In the genomic region with DNA sequence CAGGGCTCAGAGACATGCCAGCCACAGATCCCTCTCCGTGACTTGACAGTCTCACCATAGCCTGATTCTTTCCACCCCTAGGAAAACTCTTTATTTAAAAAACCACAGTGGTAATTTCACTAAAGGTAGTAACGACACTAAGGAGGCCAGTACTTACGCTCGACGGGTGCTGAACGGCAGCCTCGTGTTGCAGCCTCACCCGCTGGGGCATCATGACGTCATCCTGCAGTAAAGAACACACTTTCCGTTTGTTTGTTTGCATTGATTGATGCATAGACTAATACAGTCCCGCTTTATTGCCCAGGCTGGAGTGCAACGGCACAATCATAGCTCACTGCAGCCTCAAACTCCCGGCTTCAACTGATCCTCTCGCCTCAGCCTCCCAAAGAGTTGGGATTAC, we compare ENCODE assay signal across 2 cellular contexts.
TF ChIP-seq lines count a peak whose summit lies in the region.

No MANE protein-coding gene starts in this region.

TF ChIP-seq in SK-N-SH, 30 proteins besides CTCF, POLR2A, EP300 and RAD21 (continued from another document):
- TF ChIP-seq, protein P1, sequence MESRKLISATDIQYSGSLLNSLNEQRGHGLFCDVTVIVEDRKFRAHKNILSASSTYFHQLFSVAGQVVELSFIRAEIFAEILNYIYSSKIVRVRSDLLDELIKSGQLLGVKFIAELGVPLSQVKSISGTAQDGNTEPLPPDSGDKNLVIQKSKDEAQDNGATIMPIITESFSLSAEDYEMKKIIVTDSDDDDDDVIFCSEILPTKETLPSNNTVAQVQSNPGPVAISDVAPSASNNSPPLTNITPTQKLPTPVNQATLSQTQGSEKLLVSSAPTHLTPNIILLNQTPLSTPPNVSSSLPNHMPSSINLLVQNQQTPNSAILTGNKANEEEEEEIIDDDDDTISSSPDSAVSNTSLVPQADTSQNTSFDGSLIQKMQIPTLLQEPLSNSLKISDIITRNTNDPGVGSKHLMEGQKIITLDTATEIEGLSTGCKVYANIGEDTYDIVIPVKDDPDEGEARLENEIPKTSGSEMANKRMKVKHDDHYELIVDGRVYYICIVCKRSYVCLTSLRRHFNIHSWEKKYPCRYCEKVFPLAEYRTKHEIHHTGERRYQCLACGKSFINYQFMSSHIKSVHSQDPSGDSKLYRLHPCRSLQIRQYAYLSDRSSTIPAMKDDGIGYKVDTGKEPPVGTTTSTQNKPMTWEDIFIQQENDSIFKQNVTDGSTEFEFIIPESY (IDR thresholded peaks at IDR 0.05; ENCODE audit: borderline replicate concordance, low read depth) = no peak
- TF ChIP-seq MEF2A (IDR thresholded peaks at IDR 0.05; ENCODE audit: borderline replicate concordance, low read depth) (no peak), POLR2AphosphoS5 (IDR thresholded peaks at IDR 0.05; ENCODE audit: low read depth, low read length) (no peak), FOXM1 (IDR thresholded peaks at IDR 0.05; ENCODE audit: low read depth) (no peak), CHD2 (IDR thresholded peaks at IDR 0.05; ENCODE audit: low read length, partially characterized antibody) (no peak), ELF1 (IDR thresholded peaks at IDR 0.05) (no peak), TCF12 (IDR thresholded peaks at IDR 0.05) (no peak), EZH2phosphoT487 (IDR thresholded peaks at IDR 0.05; ENCODE audit: borderline replicate concordance, low read depth) (no peak)
- TF ChIP-seq, protein P2, sequence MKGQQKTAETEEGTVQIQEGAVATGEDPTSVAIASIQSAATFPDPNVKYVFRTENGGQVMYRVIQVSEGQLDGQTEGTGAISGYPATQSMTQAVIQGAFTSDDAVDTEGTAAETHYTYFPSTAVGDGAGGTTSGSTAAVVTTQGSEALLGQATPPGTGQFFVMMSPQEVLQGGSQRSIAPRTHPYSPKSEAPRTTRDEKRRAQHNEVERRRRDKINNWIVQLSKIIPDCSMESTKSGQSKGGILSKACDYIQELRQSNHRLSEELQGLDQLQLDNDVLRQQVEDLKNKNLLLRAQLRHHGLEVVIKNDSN (IDR thresholded peaks at IDR 0.05; ENCODE audit: borderline replicate concordance, low read depth) = no peak

TF ChIP-seq in SK-N-SH treated with all-trans-retinoic acid at 6 μM for 48 hours, 23 proteins besides CTCF, POLR2A, EP300 and RAD21 (continued from another document):
- TF ChIP-seq, protein P3, sequence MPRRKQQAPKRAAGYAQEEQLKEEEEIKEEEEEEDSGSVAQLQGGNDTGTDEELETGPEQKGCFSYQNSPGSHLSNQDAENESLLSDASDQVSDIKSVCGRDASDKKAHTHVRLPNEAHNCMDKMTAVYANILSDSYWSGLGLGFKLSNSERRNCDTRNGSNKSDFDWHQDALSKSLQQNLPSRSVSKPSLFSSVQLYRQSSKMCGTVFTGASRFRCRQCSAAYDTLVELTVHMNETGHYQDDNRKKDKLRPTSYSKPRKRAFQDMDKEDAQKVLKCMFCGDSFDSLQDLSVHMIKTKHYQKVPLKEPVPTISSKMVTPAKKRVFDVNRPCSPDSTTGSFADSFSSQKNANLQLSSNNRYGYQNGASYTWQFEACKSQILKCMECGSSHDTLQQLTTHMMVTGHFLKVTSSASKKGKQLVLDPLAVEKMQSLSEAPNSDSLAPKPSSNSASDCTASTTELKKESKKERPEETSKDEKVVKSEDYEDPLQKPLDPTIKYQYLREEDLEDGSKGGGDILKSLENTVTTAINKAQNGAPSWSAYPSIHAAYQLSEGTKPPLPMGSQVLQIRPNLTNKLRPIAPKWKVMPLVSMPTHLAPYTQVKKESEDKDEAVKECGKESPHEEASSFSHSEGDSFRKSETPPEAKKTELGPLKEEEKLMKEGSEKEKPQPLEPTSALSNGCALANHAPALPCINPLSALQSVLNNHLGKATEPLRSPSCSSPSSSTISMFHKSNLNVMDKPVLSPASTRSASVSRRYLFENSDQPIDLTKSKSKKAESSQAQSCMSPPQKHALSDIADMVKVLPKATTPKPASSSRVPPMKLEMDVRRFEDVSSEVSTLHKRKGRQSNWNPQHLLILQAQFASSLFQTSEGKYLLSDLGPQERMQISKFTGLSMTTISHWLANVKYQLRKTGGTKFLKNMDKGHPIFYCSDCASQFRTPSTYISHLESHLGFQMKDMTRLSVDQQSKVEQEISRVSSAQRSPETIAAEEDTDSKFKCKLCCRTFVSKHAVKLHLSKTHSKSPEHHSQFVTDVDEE (CRISPR knock-in tag; IDR thresholded peaks at IDR 0.05) = no peak
- TF ChIP-seq, protein P4, sequence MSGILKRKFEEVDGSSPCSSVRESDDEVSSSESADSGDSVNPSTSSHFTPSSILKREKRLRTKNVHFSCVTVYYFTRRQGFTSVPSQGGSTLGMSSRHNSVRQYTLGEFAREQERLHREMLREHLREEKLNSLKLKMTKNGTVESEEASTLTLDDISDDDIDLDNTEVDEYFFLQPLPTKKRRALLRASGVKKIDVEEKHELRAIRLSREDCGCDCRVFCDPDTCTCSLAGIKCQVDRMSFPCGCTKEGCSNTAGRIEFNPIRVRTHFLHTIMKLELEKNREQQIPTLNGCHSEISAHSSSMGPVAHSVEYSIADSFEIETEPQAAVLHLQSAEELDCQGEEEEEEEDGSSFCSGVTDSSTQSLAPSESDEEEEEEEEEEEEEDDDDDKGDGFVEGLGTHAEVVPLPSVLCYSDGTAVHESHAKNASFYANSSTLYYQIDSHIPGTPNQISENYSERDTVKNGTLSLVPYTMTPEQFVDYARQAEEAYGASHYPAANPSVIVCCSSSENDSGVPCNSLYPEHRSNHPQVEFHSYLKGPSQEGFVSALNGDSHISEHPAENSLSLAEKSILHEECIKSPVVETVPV (CRISPR knock-in tag; IDR thresholded peaks at IDR 0.05) = no peak
- TF ChIP-seq ZNF565 (CRISPR knock-in tag; conservative IDR thresholded peaks at IDR 0.05; ENCODE audit: low read depth) = no peak
- no peak for TF ChIP-seq ESRRG (CRISPR knock-in tag; IDR thresholded peaks at IDR 0.05)
- no peak for TF ChIP-seq GLIS3 (CRISPR knock-in tag; IDR thresholded peaks at IDR 0.05)
- TF ChIP-seq, protein P5, sequence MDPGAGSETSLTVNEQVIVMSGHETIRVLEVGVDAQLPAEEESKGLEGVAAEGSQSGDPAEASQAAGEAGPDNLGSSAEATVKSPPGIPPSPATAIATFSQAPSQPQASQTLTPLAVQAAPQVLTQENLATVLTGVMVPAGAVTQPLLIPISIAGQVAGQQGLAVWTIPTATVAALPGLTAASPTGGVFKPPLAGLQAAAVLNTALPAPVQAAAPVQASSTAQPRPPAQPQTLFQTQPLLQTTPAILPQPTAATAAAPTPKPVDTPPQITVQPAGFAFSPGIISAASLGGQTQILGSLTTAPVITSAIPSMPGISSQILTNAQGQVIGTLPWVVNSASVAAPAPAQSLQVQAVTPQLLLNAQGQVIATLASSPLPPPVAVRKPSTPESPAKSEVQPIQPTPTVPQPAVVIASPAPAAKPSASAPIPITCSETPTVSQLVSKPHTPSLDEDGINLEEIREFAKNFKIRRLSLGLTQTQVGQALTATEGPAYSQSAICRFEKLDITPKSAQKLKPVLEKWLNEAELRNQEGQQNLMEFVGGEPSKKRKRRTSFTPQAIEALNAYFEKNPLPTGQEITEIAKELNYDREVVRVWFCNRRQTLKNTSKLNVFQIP (CRISPR knock-in tag; IDR thresholded peaks at IDR 0.05; ENCODE audit: borderline replicate concordance, low read depth) = no peak
